ENCODE assay signal across 17 cellular contexts in the genomic region with DNA sequence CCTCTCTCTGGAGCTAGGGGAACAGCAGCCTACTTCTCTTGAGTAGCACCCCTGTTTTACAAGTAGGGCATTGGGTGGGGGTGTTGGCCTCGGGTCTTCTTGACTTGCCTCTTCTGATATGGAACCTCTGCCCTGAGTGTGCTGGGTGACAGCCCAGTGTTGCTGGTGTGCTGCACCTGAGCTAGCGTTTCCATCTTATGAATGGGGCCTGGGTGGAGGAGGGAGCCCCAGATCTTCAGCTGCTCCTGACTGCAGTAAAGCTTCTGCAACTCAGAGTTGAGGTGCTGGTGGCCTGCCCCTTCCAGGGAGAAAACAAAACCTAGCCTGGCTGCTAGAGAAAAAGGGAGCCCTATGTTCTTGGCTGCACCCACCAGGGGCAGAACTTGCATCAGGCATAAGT.
"Had no signal": no experiment of that assay in that cellular context is flagged by ENCODE, and none has a peak within 500 bp of the region (broad histone marks: within the 10 kb centered on the region; RNA-seq: fewer than 3 reads in every experiment).

No MANE protein-coding gene starts in this region.

- H3K4me2 ChIP-seq: PC-9 had no signal

- H3K27ac Mint-ChIP-seq: brain had no signal

- H3K27ac ChIP-seq: PC-9, SK-N-MC, VCaP had no signal

- H3K4me3 ChIP-seq: PC-9, SK-N-MC had no signal

- H2AFZ ChIP-seq: PC-9 had no signal

- DNase-seq: activated CD4-positive, CD25-positive, alpha-beta regulatory T cell; activated naive CD4-positive, alpha-beta T cell treated with anti-CD3 and anti-CD28 coated beads, Interleukin-2, amount 50 U/mL, for 16 hours; activated T-cell treated with anti-CD3 and anti-CD28 coated beads, Interleukin-2, amount 50 U/mL, for 1 hour; amniotic stem cell; Karpas-422; NCI-H1105 treated with DMSO at 0.1 percent for 48 hours; NCI-H1436 treated with DMSO at 0.1 percent for 48 hours; NCI-H187; NCI-H2081; NCI-H510A treated with DMSO at 0.1 percent for 48 hours; NCI-H69; PC-9; T-helper 1 cell had no signal

- H3K4me1 Mint-ChIP-seq: brain; central memory CD8-positive, alpha-beta T cell had no signal

- H3K36me3 Mint-ChIP-seq: brain had no signal

- H3K4me3 Mint-ChIP-seq: brain; central memory CD8-positive, alpha-beta T cell had no signal
